ENCODE assay signal across 14 cellular contexts in the genomic region with DNA sequence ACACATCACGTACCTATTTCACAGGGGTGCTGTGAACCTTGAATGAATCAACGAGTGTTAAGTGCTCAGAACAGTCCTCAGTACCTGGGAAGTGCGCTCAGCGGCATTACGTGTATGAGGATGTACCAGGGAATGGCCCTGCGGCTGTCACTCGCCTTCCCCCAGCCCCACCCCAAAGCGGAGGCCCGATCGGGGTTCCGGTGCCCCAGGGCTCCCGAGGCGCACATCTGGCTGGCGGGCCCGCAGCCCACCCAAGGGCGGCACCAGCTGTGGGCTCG. TPM values are rescaled to one million over a fixed set of nuclear protein-coding genes. Genes with fewer than 3 reads are reported as not detected.
DNase-seq lines count a peak whose midpoint lies in the region; ATAC-seq, FAIRE-seq and TF ChIP-seq lines count a peak whose summit lies in the region.
"Had no signal": no experiment of that assay in that cellular context is flagged by ENCODE, and none has a peak within 500 bp of the region (broad histone marks: within the 10 kb centered on the region; RNA-seq: fewer than 3 reads in every experiment).

No MANE protein-coding gene starts in this region.

- H3K9me3 ChIP-seq in astrocyte (ENCODE audit: insufficient read depth, low read depth, low read length) = no peaks in the 10 kb centered on the region
- H3K9me3 ChIP-seq: body of pancreas had no signal

- no peak for FAIRE-seq in astrocyte (lab: Jason Lieb, UNC)

- peaks cover 6% of the 10 kb centered on the region for H3K27me3 Mint-ChIP-seq in astrocyte (ENCODE audit: low read depth, unreplicated experiment)
- H3K27me3 Mint-ChIP-seq in nephron (ENCODE audit: low read depth) = no peaks in the 10 kb centered on the region
- H3K27me3 Mint-ChIP-seq in type B pancreatic cell = peaks cover 20% of the 10 kb centered on the region
- H3K27me3 Mint-ChIP-seq in immature natural killer cell (ENCODE audit: low read depth in 3 of 3) = peaks cover 1 to 10% (median 3%) of the 10 kb centered on the region in 3 donors
- H3K27me3 Mint-ChIP-seq: progenitor cell of endocrine pancreas had no signal

- H3K27ac ChIP-seq in astrocyte (ENCODE audit: low read depth, low read length) (no peak overlapping the region), foreskin keratinocyte (no peak overlapping the region)
- H3K27ac ChIP-seq: body of pancreas had no signal

- H3K27ac Mint-ChIP-seq in astrocyte (ENCODE audit: unreplicated experiment) = no peak overlapping the region
- peak overlapping the region; percentile 91 to 100 (median 95) for H3K27ac Mint-ChIP-seq in nephron
- peak overlapping the region; percentile 54 for H3K27ac Mint-ChIP-seq in type B pancreatic cell
- H3K27ac Mint-ChIP-seq in immature natural killer cell = no peak overlapping the region
- H3K27ac Mint-ChIP-seq: memory B cell had no signal

- H3K79me2 ChIP-seq in astrocyte (ENCODE audit: insufficient read depth, low read length) = no peaks in the 10 kb centered on the region

- peak overlapping the region; percentile 27 for H3K9ac ChIP-seq in astrocyte (ENCODE audit: low read length)

- H3K27me3 ChIP-seq in astrocyte (ENCODE audit: insufficient read depth, low read length) (no peaks in the 10 kb centered on the region), foreskin keratinocyte (peaks cover 36% of the 10 kb centered on the region)
- H3K27me3 ChIP-seq: body of pancreas had no signal

- H3K9me3 Mint-ChIP-seq in astrocyte (ENCODE audit: unreplicated experiment) (no peaks in the 10 kb centered on the region), nephron (no peaks in the 10 kb centered on the region), type B pancreatic cell (no peaks in the 10 kb centered on the region), immature natural killer cell (no peaks in the 10 kb centered on the region)
- H3K9me3 Mint-ChIP-seq: memory B cell had no signal

- H4K20me1 ChIP-seq in astrocyte (ENCODE audit: insufficient read depth, low read length) = peaks cover 9% of the 10 kb centered on the region

- H3K4me1 ChIP-seq in astrocyte (ENCODE audit: insufficient read depth, low read length) (peaks cover 16% of the 10 kb centered on the region), foreskin keratinocyte (no peaks in the 10 kb centered on the region)

- H3K4me1 Mint-ChIP-seq in astrocyte (ENCODE audit: low read depth, unreplicated experiment) (peaks cover 18% of the 10 kb centered on the region), nephron (peaks cover 70% of the 10 kb centered on the region), type B pancreatic cell (ENCODE audit: unreplicated experiment) (peaks cover 56% of the 10 kb centered on the region), immature natural killer cell (no peaks in the 10 kb centered on the region)
- H3K4me1 Mint-ChIP-seq: memory B cell had no signal

- H3K4me3 Mint-ChIP-seq in astrocyte (ENCODE audit: unreplicated experiment) = no peak overlapping the region
- H3K4me3 Mint-ChIP-seq in nephron = peak overlapping the region in 2 of 3 experiments; percentile 35 to 57
- peak overlapping the region; percentile 41 for H3K4me3 Mint-ChIP-seq in type B pancreatic cell
- H3K4me3 Mint-ChIP-seq in immature natural killer cell = no peak overlapping the region
- H3K4me3 Mint-ChIP-seq: memory B cell had no signal

- peak; percentile 20 for ATAC-seq in foreskin keratinocyte

- H3K4me2 ChIP-seq in astrocyte (ENCODE audit: low read length) = peak overlapping the region; percentile 77

- DNase-seq in astrocyte (ENCODE audit: low read depth) = no peak
- no peak for DNase-seq in foreskin keratinocyte
- DNase-seq in type B pancreatic cell (ENCODE audit: extremely low spot score, unreplicated experiment) = no peak
- DNase-seq in NCI-H2196 (lab: John Stamatoyannopoulos, UW; ENCODE audit: unreplicated experiment) = no peak
- DNase-seq in NCI-H1417 (lab: John Stamatoyannopoulos, UW) = no peak
- DNase-seq in immature natural killer cell = no peak
- DNase-seq: activated CD8-positive, alpha-beta memory T cell treated with anti-CD3 and anti-CD28 coated beads for 24 hours; body of pancreas; NCI-H1105; NCI-H446 treated with DMSO at 0.1 percent for 48 hours; OCI-M1 had no signal

- H3K36me3 ChIP-seq in astrocyte (ENCODE audit: insufficient read depth, low read length) = no peaks in the 10 kb centered on the region

- TF ChIP-seq CTCF in astrocyte (IDR thresholded peaks at IDR 0.05; ENCODE audit: insufficient read depth, low read depth, low read length) = no peak
- TF ChIP-seq CTCF in foreskin keratinocyte (conservative IDR thresholded peaks at IDR 0.05) = no peak
- TF ChIP-seq CTCF in nephron (IDR thresholded peaks at IDR 0.05; ENCODE audit: unreplicated experiment in 3 of 3) = no peak
- no peak for TF ChIP-seq CTCF in type B pancreatic cell (conservative IDR thresholded peaks at IDR 0.05)

- H2AFZ ChIP-seq in astrocyte (ENCODE audit: low read depth, low read length) = peak overlapping the region; percentile 71

- H3K36me3 Mint-ChIP-seq in astrocyte (ENCODE audit: low read depth, unreplicated experiment) (peaks cover 5% of the 10 kb centered on the region), nephron (ENCODE audit: low read depth) (no peaks in the 10 kb centered on the region), type B pancreatic cell (peaks cover 4% of the 10 kb centered on the region), immature natural killer cell (no peaks in the 10 kb centered on the region)
- H3K36me3 Mint-ChIP-seq: memory B cell had no signal

- H3K4me3 ChIP-seq in astrocyte (ENCODE audit: insufficient read depth, low read depth, low read length) = peak overlapping the region; percentile 5
- H3K4me3 ChIP-seq: body of pancreas had no signal

RNA-seq across cellular contexts. Expression of gene ZNF423, which starts 17.6 kb away (rescaled TPM):
- 10.6 and 12.4 TPM in 2 replicates for total RNA-seq in astrocyte
- total RNA-seq in foreskin keratinocyte = 0.07 and 0.17 TPM in 2 replicates
- 0.01 TPM in 1 of 2 replicates, not detected in the other for polyA plus RNA-seq in foreskin keratinocyte
- 6.1 and 72.6 TPM in 2 replicates for total RNA-seq in type B pancreatic cell (ENCODE audit: low replicate concordance)
- not detected for polyA plus RNA-seq in immature natural killer cell

Comparison
In these comparisons a context has a peak if more than half of its experiments do, and no peak if none do; other contexts are left out.
1. H3K27ac Mint-ChIP-seq: peak in nephron (3 of 3) and type B pancreatic cell (single experiment); none in astrocyte (single experiment) and immature natural killer cell (0 of 6).
2. H3K4me3 Mint-ChIP-seq: peak in nephron (2 of 3) and type B pancreatic cell (single experiment); none in astrocyte (single experiment) and immature natural killer cell (0 of 5).